ENCODE assay signal across 19 cellular contexts in the genomic region with DNA sequence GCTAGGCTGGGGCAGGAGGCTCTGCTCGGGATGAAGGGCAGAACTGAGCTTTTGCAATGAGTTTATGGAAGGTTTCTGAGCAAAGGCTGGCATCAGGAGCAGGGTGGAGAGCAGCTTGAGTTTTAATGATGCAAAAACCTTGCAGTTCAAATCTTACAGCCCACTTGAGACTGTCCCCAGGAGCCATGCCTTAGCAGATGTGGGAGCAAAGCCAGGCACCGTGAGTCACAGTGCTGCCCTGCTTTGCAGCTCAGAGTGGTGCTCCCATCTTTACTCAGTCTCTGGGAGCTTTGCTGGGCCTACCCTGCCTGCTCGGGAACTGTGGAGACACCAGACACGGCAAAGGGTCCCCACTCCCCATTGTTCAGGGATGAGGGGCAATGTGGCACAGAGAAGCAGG.
"Had no signal": no experiment of that assay in that cellular context is flagged by ENCODE, and none has a peak within 500 bp of the region (broad histone marks: within the 10 kb centered on the region; RNA-seq: fewer than 3 reads in every experiment).

No MANE protein-coding gene starts in this region.

- H3K4me3 ChIP-seq: body of pancreas, lung, psoas muscle, skin epidermis, tibial nerve, uterus had no signal

- ATAC-seq: body of pancreas; left lobe of liver; psoas muscle; right cardiac atrium; stimulated activated naive CD8-positive, alpha-beta T cell treated with anti-CD3 and anti-CD28 coated beads, Interleukin-15, Interleukin-2, amounts not matched to agents 100 U/mL and 50 U/mL, for 24 hours had no signal

- H3K27me3 ChIP-seq: body of pancreas, tibial nerve, uterus had no signal

- H3K9me3 Mint-ChIP-seq: activated B cell treated with CpG ODN at 0.5 μM for 24 hours; activated naive CD8-positive, alpha-beta T cell treated with anti-CD3 and anti-CD28 coated beads, Interleukin-2, amount 10 ng/mL, durations not matched to agents 7 days and 5 days; activated T-cell treated with anti-CD3 and anti-CD28 coated beads, Interleukin-2, amount 50 U/mL, for 24 hours; activated T-helper 2 cell treated with anti-CD3 and anti-CD28 coated beads, Interferon-gamma antibody, Interleukin-2, Interleukin-4, amounts not matched to agents 10 μg/mL and 5 μg/mL and 100 μg/mL, durations not matched to agents 14 hours and 24 hours and 36 hours; nephron had no signal

- H3K36me3 Mint-ChIP-seq: activated CD4-positive, alpha-beta memory T cell treated with anti-CD3 and anti-CD28 coated beads for 36 hours; activated naive CD8-positive, alpha-beta T cell treated with anti-CD3 and anti-CD28 coated beads, Interleukin-2, amount 10 ng/mL, durations not matched to agents 7 days and 5 days had no signal

- H3K27ac ChIP-seq: body of pancreas, psoas muscle, skin epidermis, tibial nerve, uterus had no signal

- H3K27ac Mint-ChIP-seq: activated B cell treated with CpG ODN at 0.5 μM for 24 hours; activated CD4-positive, alpha-beta memory T cell treated with anti-CD3 and anti-CD28 coated beads for 36 hours; activated naive CD8-positive, alpha-beta T cell treated with anti-CD3 and anti-CD28 coated beads, Interleukin-2, amount 10 ng/mL, durations not matched to agents 7 days and 5 days; activated T-cell treated with anti-CD3 and anti-CD28 coated beads, Interleukin-2, amount 50 U/mL, for 24 hours; activated T-helper 2 cell treated with anti-CD3 and anti-CD28 coated beads, Interferon-gamma antibody, Interleukin-2, Interleukin-4, amounts not matched to agents 10 μg/mL and 5 μg/mL and 100 μg/mL, durations not matched to agents 14 hours and 24 hours and 36 hours; nephron had no signal

- H3K4me1 ChIP-seq: body of pancreas, psoas muscle, tibial nerve, uterus had no signal

- DNase-seq: activated B cell treated with CpG ODN at 0.5 μM for 24 hours; activated CD4-positive, alpha-beta memory T cell treated with anti-CD3 and anti-CD28 coated beads for 36 hours; activated CD4-positive, alpha-beta T cell treated with anti-CD3 and anti-CD28 coated beads for 4 hours; activated naive CD4-positive, alpha-beta T cell treated with Interleukin-2 at 50 U/mL for 16 hours; activated naive CD8-positive, alpha-beta T cell treated with anti-CD3 and anti-CD28 coated beads, Interleukin-2, amount 10 ng/mL, durations not matched to agents 7 days and 5 days; activated T-cell treated with anti-CD3 and anti-CD28 coated beads, Interleukin-2, amount 50 U/mL, for 24 hours; amygdala; body of pancreas; kidney; psoas muscle; right cardiac atrium; stimulated activated naive CD8-positive, alpha-beta T cell treated with anti-CD3 and anti-CD28 coated beads, Interleukin-15, Interleukin-2, amounts not matched to agents 100 U/mL and 50 U/mL, for 24 hours; uterus had no signal

- H3K9me3 ChIP-seq: body of pancreas, psoas muscle, tibial nerve, uterus had no signal

- H3K27me3 Mint-ChIP-seq: activated B cell treated with CpG ODN at 0.5 μM for 24 hours; activated CD4-positive, alpha-beta memory T cell treated with anti-CD3 and anti-CD28 coated beads for 36 hours; activated naive CD8-positive, alpha-beta T cell treated with anti-CD3 and anti-CD28 coated beads, Interleukin-2, amount 10 ng/mL, durations not matched to agents 7 days and 5 days; activated T-cell treated with anti-CD3 and anti-CD28 coated beads, Interleukin-2, amount 50 U/mL, for 24 hours had no signal

- H3K4me3 Mint-ChIP-seq: activated B cell treated with CpG ODN at 0.5 μM for 24 hours; activated CD4-positive, alpha-beta memory T cell treated with anti-CD3 and anti-CD28 coated beads for 36 hours; activated naive CD8-positive, alpha-beta T cell treated with anti-CD3 and anti-CD28 coated beads, Interleukin-2, amount 10 ng/mL, durations not matched to agents 7 days and 5 days; activated T-cell treated with anti-CD3 and anti-CD28 coated beads, Interleukin-2, amount 50 U/mL, for 24 hours; nephron had no signal

- H3K36me3 ChIP-seq: uterus had no signal

- H3K4me1 Mint-ChIP-seq: activated B cell treated with CpG ODN at 0.5 μM for 24 hours; activated naive CD8-positive, alpha-beta T cell treated with anti-CD3 and anti-CD28 coated beads, Interleukin-2, amount 10 ng/mL, durations not matched to agents 7 days and 5 days had no signal
